ENCODE assay signal across 24 cellular contexts in genomic region chr4:111689731-111690130, GRCh38.
DNase-seq lines count a peak whose midpoint lies in the region; FAIRE-seq and TF ChIP-seq lines count a peak whose summit lies in the region.
"Had no signal": no experiment of that assay in that cellular context is flagged by ENCODE, and none has a peak within 500 bp of the region (broad histone marks: within the 10 kb centered on the region; RNA-seq: fewer than 3 reads in every experiment).

No MANE protein-coding gene starts in this region.

- H2AFZ ChIP-seq in astrocyte (ENCODE audit: low read depth, low read length), result no peak overlapping the region

- FAIRE-seq in astrocyte (lab: Jason Lieb, UNC) (no peak), GM12891 (lab: Jason Lieb, UNC) (no peak), GM19239 (lab: Jason Lieb, UNC) (no peak)

- H3K36me3 Mint-ChIP-seq in astrocyte (ENCODE audit: low read depth, unreplicated experiment), result no peaks in the 10 kb centered on the region
- no peaks in the 10 kb centered on the region for H3K36me3 Mint-ChIP-seq in progenitor cell of endocrine pancreas (ENCODE audit: insufficient read depth)
- H3K36me3 Mint-ChIP-seq: IgD-negative memory B cell; naive thymus-derived CD4-positive, alpha-beta T cell had no signal

- H3K4me3 Mint-ChIP-seq in astrocyte (ENCODE audit: unreplicated experiment) (no peak overlapping the region), progenitor cell of endocrine pancreas (ENCODE audit: low read depth) (no peak overlapping the region)
- H3K4me3 Mint-ChIP-seq: CD4-positive, alpha-beta T cell; endodermal cell; IgD-negative memory B cell; naive thymus-derived CD4-positive, alpha-beta T cell had no signal

- TF ChIP-seq CTCF in astrocyte (IDR thresholded peaks at IDR 0.05; ENCODE audit: insufficient read depth, low read depth, low read length) (no peak), progenitor cell of endocrine pancreas (IDR thresholded peaks at IDR 0.05; ENCODE audit: unreplicated experiment) (no peak), right atrium auricular region (IDR thresholded peaks at IDR 0.05) (no peak)

- H3K27me3 ChIP-seq in astrocyte (ENCODE audit: insufficient read depth, low read length), result no peaks in the 10 kb centered on the region
- H3K27me3 ChIP-seq in right atrium auricular region, result no peaks in the 10 kb centered on the region
- H3K27me3 ChIP-seq: SJSA1, tibial nerve had no signal

- H3K4me3 ChIP-seq in astrocyte (ENCODE audit: insufficient read depth, low read depth, low read length) (no peak overlapping the region), right atrium auricular region (no peak overlapping the region)
- H3K4me3 ChIP-seq: psoas muscle, SJSA1, tibial nerve had no signal

- H3K9me3 Mint-ChIP-seq in astrocyte (ENCODE audit: unreplicated experiment) (no peaks in the 10 kb centered on the region), progenitor cell of endocrine pancreas (ENCODE audit: low read depth) (peaks cover 4% of the 10 kb centered on the region)
- H3K9me3 Mint-ChIP-seq: CD4-positive, alpha-beta T cell; endodermal cell; IgD-negative memory B cell had no signal

- H3K9me3 ChIP-seq in astrocyte (ENCODE audit: insufficient read depth, low read depth, low read length) (no peaks in the 10 kb centered on the region), right atrium auricular region (no peaks in the 10 kb centered on the region)
- H3K9me3 ChIP-seq: psoas muscle, SJSA1, tibial nerve had no signal

- no peak for TF ChIP-seq POLR2A in GM12891 (IDR thresholded peaks at IDR 0.05; ENCODE audit: low read depth, low read length)

- H3K27ac ChIP-seq in astrocyte (ENCODE audit: low read depth, low read length) (no peak overlapping the region), right atrium auricular region (no peak overlapping the region)
- H3K27ac ChIP-seq: psoas muscle, SJSA1, tibial nerve had no signal

- H4K20me1 ChIP-seq in astrocyte (ENCODE audit: insufficient read depth, low read length), result no peaks in the 10 kb centered on the region

- H3K79me2 ChIP-seq in astrocyte (ENCODE audit: insufficient read depth, low read length), result no peaks in the 10 kb centered on the region

- H3K4me1 ChIP-seq in astrocyte (ENCODE audit: insufficient read depth, low read length) (no peaks in the 10 kb centered on the region), right atrium auricular region (no peaks in the 10 kb centered on the region)

- H3K27ac Mint-ChIP-seq in astrocyte (ENCODE audit: unreplicated experiment) (no peak overlapping the region), progenitor cell of endocrine pancreas (no peak overlapping the region)
- H3K27ac Mint-ChIP-seq: CD4-positive, alpha-beta T cell; endodermal cell; IgD-negative memory B cell; naive thymus-derived CD4-positive, alpha-beta T cell had no signal

- H3K9ac ChIP-seq in astrocyte (ENCODE audit: low read length), result no peak overlapping the region

- no peaks in the 10 kb centered on the region for H3K36me3 ChIP-seq in astrocyte (ENCODE audit: insufficient read depth, low read length)
- H3K36me3 ChIP-seq in right atrium auricular region, result no peaks in the 10 kb centered on the region
- H3K36me3 ChIP-seq: SJSA1, tibial nerve had no signal

- DNase-seq in A172 (ENCODE audit: low spot score) (peak; percentile 63), H4 (ENCODE audit: low spot score) (peak; percentile 20), astrocyte (ENCODE audit: low read depth) (peak; percentile 39), kidney tubule cell (ENCODE audit: low spot score) (peak; percentile 7), progenitor cell of endocrine pancreas (ENCODE audit: low spot score, unreplicated experiment) (no peak), GM12891 (ENCODE audit: insufficient read length, low spot score) (no peak), GM19239 (ENCODE audit: insufficient read length, low spot score) (no peak), right atrium auricular region (ENCODE audit: low spot score) (no peak)
- DNase-seq: 8988T; activated CD4-positive, alpha-beta T cell treated with anti-CD3 and anti-CD28 coated beads for 1 hour; activated gamma-delta T cell treated with Interleukin-2 at 50 U/mL for 16 hours; aorta; CD4-positive, alpha-beta T cell; endodermal cell; naive thymus-derived CD4-positive, alpha-beta T cell; NCI-H1930; NCI-H510A; psoas muscle; stimulated activated CD4-positive, alpha-beta T cell treated with anti-CD3 and anti-CD28 coated beads, Interleukin-15, amount 100 ng/mL, for 24 hours; stimulated activated naive CD4-positive, alpha-beta T cell; T-helper 9 cell had no signal

- H3K4me2 ChIP-seq in astrocyte (ENCODE audit: low read length), result peak overlapping the region; percentile 5

- H3K4me1 Mint-ChIP-seq in astrocyte (ENCODE audit: low read depth, unreplicated experiment) (peaks cover 7% of the 10 kb centered on the region), progenitor cell of endocrine pancreas (ENCODE audit: low read depth) (peaks cover 9% of the 10 kb centered on the region)
- H3K4me1 Mint-ChIP-seq: endodermal cell; IgD-negative memory B cell; naive thymus-derived CD4-positive, alpha-beta T cell had no signal

- H3K27me3 Mint-ChIP-seq in astrocyte (ENCODE audit: low read depth, unreplicated experiment), result no peaks in the 10 kb centered on the region
- no peaks in the 10 kb centered on the region for H3K27me3 Mint-ChIP-seq in progenitor cell of endocrine pancreas
- H3K27me3 Mint-ChIP-seq: CD4-positive, alpha-beta T cell; IgD-negative memory B cell; naive thymus-derived CD4-positive, alpha-beta T cell had no signal

TF ChIP-seq in GM12891, 5 proteins besides CTCF, POLR2A, EP300 and RAD21:
- TF ChIP-seq SPI1 (IDR thresholded peaks at IDR 0.05; ENCODE audit: low read depth, low read length) (no peak), TAF1 (IDR thresholded peaks at IDR 0.05; ENCODE audit: low read depth, low read length) (no peak), POLR2AphosphoS5 (IDR thresholded peaks at IDR 0.05; ENCODE audit: low read depth, low read length) (no peak), PAX5 (IDR thresholded peaks at IDR 0.05; ENCODE audit: insufficient read depth, low read length, severe bottlenecking) (no peak), POU2F2 (IDR thresholded peaks at IDR 0.05; ENCODE audit: low read depth, low read length) (no peak)

Comparison
In these comparisons a context has a peak if more than half of its experiments do, and no peak if none do; other contexts are left out.
1. DNase-seq: peak in A172 (single experiment), H4 (single experiment), astrocyte (single experiment) and kidney tubule cell (single experiment); none in progenitor cell of endocrine pancreas (single experiment), GM12891 (single experiment), GM19239 (single experiment) and right atrium auricular region (single experiment).